ENCODE assay signal across 22 cellular contexts in genomic region chr4:118770741-118771187, GRCh38.
DNase-seq lines count a peak whose midpoint lies in the region; ATAC-seq and TF ChIP-seq lines count a peak whose summit lies in the region.
"Had no signal": no experiment of that assay in that cellular context is flagged by ENCODE, and none has a peak within 500 bp of the region (broad histone marks: within the 10 kb centered on the region; RNA-seq: fewer than 3 reads in every experiment).

No MANE protein-coding gene starts in this region.

- CTCF ChIA-PET in SK-N-SH (lab: Yijun Ruan, JAX): interaction anchor here (0.7 to 7.9 kb wide), 17 partner anchors 9 to 200 kb away, joined by 3 to 133 read pairs (median 8); partner anchors contain the start of genes METTL14 and SYNPO2

- POLR2A ChIA-PET in SK-N-SH (lab: Yijun Ruan, JAX): interaction anchor here (2.2 kb wide), 1 partner anchor 118 kb away, joined by 20 read pairs; the partner anchor contains the start of gene SYNPO2

- TF ChIP-seq EP300 in SK-N-SH (IDR thresholded peaks at IDR 0.05; ENCODE audit: borderline replicate concordance in 1 of 2, low read depth in 1 of 2, low read length in 1 of 2) (peak; percentile 52 to 73; a peak in 2 of 4 replicates), transverse colon (IDR thresholded peaks at IDR 0.05; ENCODE audit: low read depth) (no peak)

- H3K4me2 ChIP-seq in SK-N-SH: no peak overlapping the region
- H3K4me2 ChIP-seq: PC-9 had no signal

- H3K4me3 Mint-ChIP-seq in mesothelial cell of epicardium: no peak overlapping the region
- H3K4me3 Mint-ChIP-seq: CD4-positive, alpha-beta T cell; HFFc6; T-helper 2 cell treated with Interferon-gamma antibody and Interleukin-4, amounts not matched to agents 5 μg/mL and 100 μg/mL, for 36 hours had no signal

- H3K4me1 ChIP-seq in SK-N-SH (ENCODE audit: control insufficient read depth in 1 of 2, insufficient read depth in 2 of 2, low read depth in 1 of 2, low read length in 1 of 2) (peaks cover 59 to 65% of the 10 kb centered on the region in 2 experiments), esophagus squamous epithelium (peaks cover 0 to 70% (median 31%) of the 10 kb centered on the region in 3 donors), transverse colon (peaks cover 3 to 55% (median 10%) of the 10 kb centered on the region in 4 donors), gastrocnemius medialis (peaks cover 20 to 28% of the 10 kb centered on the region in 2 donors), upper lobe of right lung (peaks cover 5% of the 10 kb centered on the region)

- no peaks in the 10 kb centered on the region for H3K9me3 Mint-ChIP-seq in mesothelial cell of epicardium
- H3K9me3 Mint-ChIP-seq: CD4-positive, alpha-beta T cell; HFFc6; T-helper 2 cell treated with Interferon-gamma antibody and Interleukin-4, amounts not matched to agents 5 μg/mL and 100 μg/mL, for 36 hours had no signal

- TF ChIP-seq CTCF in SK-N-SH (IDR thresholded peaks at IDR 0.05): no peak
- no peak for TF ChIP-seq CTCF in esophagus squamous epithelium (IDR thresholded peaks at IDR 0.05)
- TF ChIP-seq CTCF in mesothelial cell of epicardium (IDR thresholded peaks at IDR 0.05; ENCODE audit: unreplicated experiment): no peak
- TF ChIP-seq CTCF in transverse colon (IDR thresholded peaks at IDR 0.05): no peak
- TF ChIP-seq CTCF in gastrocnemius medialis (IDR thresholded peaks at IDR 0.05 in 4 of 5, conservative IDR thresholded peaks at IDR 0.05 in 1 of 5): no peak
- no peak for TF ChIP-seq CTCF in upper lobe of right lung (IDR thresholded peaks at IDR 0.05)

- no peaks in the 10 kb centered on the region for H3K9me2 ChIP-seq in SK-N-SH

- H3K27ac ChIP-seq in SK-N-SH (ENCODE audit: low read depth in 2 of 2, low read length in 1 of 2) (peak overlapping the region; percentile 52 to 99; a peak in 3 of 4 replicates), esophagus squamous epithelium (peak overlapping the region in 3 of 4 donors; percentile 78 to 84 (median 79)), transverse colon (peak overlapping the region; percentile 66 to 81 (median 78)), gastrocnemius medialis (peak overlapping the region in 1 of 4 donors; percentile 10), upper lobe of right lung (no peak overlapping the region)
- H3K27ac ChIP-seq: PC-9 had no signal

- 0 out of 2 replicates have a peak, but pooled peaks have one; percentile 14 for TF ChIP-seq RAD21 in SK-N-SH (IDR thresholded peaks at IDR 0.05; ENCODE audit: low read length)

- 0 out of 2 replicates have a peak, but pooled peaks cover 4% of the 10 kb centered on the region for H4K20me1 ChIP-seq in SK-N-SH (ENCODE audit: insufficient read depth)

- ATAC-seq in HG02623 (IDR thresholded peaks at IDR 0.05; ENCODE audit: unreplicated experiment) (no peak), gastrocnemius medialis (no peak), upper lobe of right lung (no peak)

- peaks cover 55% of the 10 kb centered on the region for H3F3A ChIP-seq in SK-N-SH (replicated peaks; ENCODE audit: insufficient read depth)

- peaks cover 48% of the 10 kb centered on the region for H3K79me2 ChIP-seq in SK-N-SH (ENCODE audit: insufficient read depth)

- peak overlapping the region; percentile 90 for H3K27ac Mint-ChIP-seq in mesothelial cell of epicardium
- H3K27ac Mint-ChIP-seq: CD4-positive, alpha-beta T cell; T-helper 2 cell treated with Interferon-gamma antibody and Interleukin-4, amounts not matched to agents 5 μg/mL and 100 μg/mL, for 36 hours had no signal

- in situ Hi-C loops in transverse colon (cut with MboI; ENCODE audit: low pct_ligation_motif_present in 1 of 4, low pct_unique_long_range_greater_than_20kb in 1 of 4, low sequenced_read_pairs in 3 of 4): loop anchor here in 2 of 4 donors (10.0 to 25.0 kb wide), 3 partner anchors 117 to 217 kb away; partner anchors contain the start of gene SYNPO2 (in 1 of the 2)
- in situ Hi-C loops in gastrocnemius medialis (cut with MboI; ENCODE audit: low sequenced_read_pairs in 4 of 4): loop anchor here in 3 of 4 donors (5.0 to 25.0 kb wide), 3 partner anchors 124 to 517 kb away; no protein-coding TSS in a partner anchor

- H3K4me1 Mint-ChIP-seq in mesothelial cell of epicardium: peaks cover 79% of the 10 kb centered on the region

- no peak for TF ChIP-seq POLR2A in esophagus squamous epithelium (IDR thresholded peaks at IDR 0.05)
- no peak for TF ChIP-seq POLR2A in transverse colon (IDR thresholded peaks at IDR 0.05)
- no peak for TF ChIP-seq POLR2A in gastrocnemius medialis (IDR thresholded peaks at IDR 0.05)

- H3K4me3 ChIP-seq in SK-N-SH (ENCODE audit: low read depth in 2 of 2, low read length in 1 of 2): no peak overlapping the region
- no peak overlapping the region for H3K4me3 ChIP-seq in esophagus squamous epithelium
- H3K4me3 ChIP-seq in transverse colon: no peak overlapping the region
- no peak overlapping the region for H3K4me3 ChIP-seq in gastrocnemius medialis
- H3K4me3 ChIP-seq in upper lobe of right lung: no peak overlapping the region
- H3K4me3 ChIP-seq: adrenal gland, PC-9, suprapubic skin had no signal

- WGBS in SK-N-SH (ENCODE audit: low lambda C conversion rate): 19% methylated on average over 2 of the region's 2 CpGs
- WGBS in esophagus squamous epithelium, 2 donors: 21 to 32% methylated on average over 2 of the region's 2 CpGs
- WGBS in transverse colon (ENCODE audit: low coverage in 1 of 2), 2 donors: 80 to 83% methylated on average over 2 of the region's 2 CpGs

- no peaks in the 10 kb centered on the region for H3K27me3 ChIP-seq in SK-N-SH (ENCODE audit: insufficient read depth)
- no peaks in the 10 kb centered on the region for H3K27me3 ChIP-seq in esophagus squamous epithelium
- H3K27me3 ChIP-seq in transverse colon: no peaks in the 10 kb centered on the region
- no peaks in the 10 kb centered on the region for H3K27me3 ChIP-seq in gastrocnemius medialis
- H3K27me3 ChIP-seq in upper lobe of right lung: no peaks in the 10 kb centered on the region
- H3K27me3 ChIP-seq: adrenal gland, suprapubic skin had no signal

- H3K9me3 ChIP-seq in SK-N-SH (no peaks in the 10 kb centered on the region), esophagus squamous epithelium (no peaks in the 10 kb centered on the region), transverse colon (no peaks in the 10 kb centered on the region), gastrocnemius medialis (no peaks in the 10 kb centered on the region), upper lobe of right lung (no peaks in the 10 kb centered on the region)
- H3K9me3 ChIP-seq: adrenal gland, suprapubic skin had no signal

- no peaks in the 10 kb centered on the region for H3K27me3 Mint-ChIP-seq in mesothelial cell of epicardium (ENCODE audit: low read depth)
- H3K27me3 Mint-ChIP-seq: CD4-positive, alpha-beta T cell had no signal

- DNase-seq in SK-N-SH: peak; percentile 29
- no peak for DNase-seq in esophagus squamous epithelium (lab: John Stamatoyannopoulos, UW)
- no peak for DNase-seq in mesothelial cell of epicardium (ENCODE audit: low spot score in 2 of 2, unreplicated experiment in 2 of 2)
- DNase-seq in transverse colon: no peak
- DNase-seq in gastrocnemius medialis: no peak
- no peak for DNase-seq in upper lobe of right lung
- no peak for DNase-seq in cortex of kidney (lab: John Stamatoyannopoulos, UW)
- DNase-seq: activated gamma-delta T cell treated with Interleukin-2 at 50 U/mL for 16 hours; activated T-cell treated with anti-CD3 and anti-CD28 coated beads for 4 hours; adrenal gland; caudate nucleus; CD4-positive, alpha-beta T cell; DMS153; head of caudate nucleus; HFFc6; NCI-H1694 treated with DMSO at 0.1 percent for 48 hours; NCI-H345; occipital lobe; PC-9 had no signal

- H2AFZ ChIP-seq in SK-N-SH (ENCODE audit: low read depth): no peak overlapping the region
- H2AFZ ChIP-seq: PC-9 had no signal

- H3K36me3 Mint-ChIP-seq in mesothelial cell of epicardium: peaks cover 11% of the 10 kb centered on the region

- intact Hi-C loops in esophagus squamous epithelium (cut with DNase I): loop anchor here (10.0 kb wide), 2 partner anchors 114 to 194 kb away; partner anchors contain the start of gene SYNPO2
- intact Hi-C loops in transverse colon (cut with DNase I; ENCODE audit: low total_unique reads): no loop called here
- intact Hi-C loops in gastrocnemius medialis (cut with DNase I; ENCODE audit: low total_unique reads): no loop called here
- intact Hi-C loops in upper lobe of right lung (cut with DNase I): no loop called here

- peak overlapping the region; percentile 9; the same call in 1 of the 2 replicates for H3K9ac ChIP-seq in SK-N-SH

- peaks cover 34 to 48% of the 10 kb centered on the region in 2 experiments for H3K36me3 ChIP-seq in SK-N-SH (replicated peaks in 1 of 2; ENCODE audit: control insufficient read depth in 1 of 2, insufficient read depth in 2 of 2, low read length in 1 of 2)
- peaks cover 4 to 21% (median 8%) of the 10 kb centered on the region in 3 donors for H3K36me3 ChIP-seq in esophagus squamous epithelium
- H3K36me3 ChIP-seq in transverse colon: peaks cover 0 to 11% (median 4%) of the 10 kb centered on the region in 4 donors
- no peaks in the 10 kb centered on the region for H3K36me3 ChIP-seq in gastrocnemius medialis
- H3K36me3 ChIP-seq in upper lobe of right lung: peaks cover 36% of the 10 kb centered on the region

TF ChIP-seq in SK-N-SH, 30 proteins besides CTCF, POLR2A, EP300 and RAD21 (continues in another document):
- TF ChIP-seq TEAD4 (IDR thresholded peaks at IDR 0.05; ENCODE audit: borderline replicate concordance, insufficient read depth) (peak; percentile 53; the same call in 1 of the 2 replicates), MXI1 (IDR thresholded peaks at IDR 0.05; ENCODE audit: low read depth, low read length) (peak; percentile 82; the same call in 1 of the 2 replicates), NFIC (IDR thresholded peaks at IDR 0.05; ENCODE audit: borderline replicate concordance) (no peak; the same call in 1 of the 2 replicates), TCF12 (IDR thresholded peaks at IDR 0.05) (peak; percentile 89), NRF1 (IDR thresholded peaks at IDR 0.05; ENCODE audit: low read depth, low read length) (no peak), GABPA (IDR thresholded peaks at IDR 0.05; ENCODE audit: low read depth) (no peak), ZBTB33 (IDR thresholded peaks at IDR 0.05; ENCODE audit: borderline replicate concordance, low read depth) (no peak)
